Comparison of ENCODE assay signal across 14 cellular contexts in genomic region chr3:72728329-72728889, GRCh38.
A peak's percentile ranks its signal among the peaks of the same experiment; 100 is the strongest.
DNase-seq lines count a peak whose midpoint lies in the region; ATAC-seq and TF ChIP-seq lines count a peak whose summit lies in the region.
"Had no signal": no experiment of that assay in that cellular context is flagged by ENCODE, and none has a peak within 500 bp of the region (broad histone marks: within the 10 kb centered on the region; RNA-seq: fewer than 3 reads in every experiment).

No MANE protein-coding gene starts in this region.

- H4K20me1 ChIP-seq in PC-9 (ENCODE audit: insufficient read depth): no peaks in the 10 kb centered on the region
- H4K20me1 ChIP-seq: BLaER1 had no signal

- peak overlapping the region; percentile 60 for H3K27ac ChIP-seq in PC-9
- no peak overlapping the region for H3K27ac ChIP-seq in ascending aorta
- H3K27ac ChIP-seq: 22Rv1, BLaER1 had no signal

- H3K4me1 Mint-ChIP-seq in endothelial cell (ENCODE audit: unreplicated experiment) (peaks cover 28% of the 10 kb centered on the region), progenitor cell of endocrine pancreas (ENCODE audit: low read depth) (peaks cover 18% of the 10 kb centered on the region)
- H3K4me1 Mint-ChIP-seq: CD8-positive, alpha-beta memory T cell had no signal

- H3K9me2 ChIP-seq in PC-9 (ENCODE audit: insufficient read depth): no peaks in the 10 kb centered on the region

- no TSS peak for BruUV-seq in PC-9 (replicated peaks; lab: Mats Ljungman, UMichigan)

- H3F3A ChIP-seq in PC-9 (ENCODE audit: insufficient read depth, low read depth): peaks cover 22% of the 10 kb centered on the region

- POLR2A ChIA-PET in PC-9 (lab: Charles Lee; ENCODE audit: unreplicated experiment): interaction anchor here (0.5 to 0.7 kb wide), 3 partner anchors 16 to 94 kb away, joined by 4 read pairs; no protein-coding TSS in a partner anchor

- H3K9me3 ChIP-seq in PC-9 (ENCODE audit: insufficient read depth, low read depth) (no peaks in the 10 kb centered on the region), ascending aorta (peaks cover 8 to 10% of the 10 kb centered on the region in 2 donors)
- H3K9me3 ChIP-seq: HAP-1 had no signal

- peak; percentile 65 for DNase-seq in NCI-H2171 treated with DMSO at 0.1 percent for 48 hours (lab: John Stamatoyannopoulos, UW)
- no peak for DNase-seq in NCI-H2171 (lab: John Stamatoyannopoulos, UW)
- peak in 1 of 2 experiments; percentile 16 for DNase-seq in PC-9
- DNase-seq in endothelial cell (ENCODE audit: low spot score): no peak
- no peak for DNase-seq in progenitor cell of endocrine pancreas (ENCODE audit: low spot score, unreplicated experiment)
- DNase-seq in NCI-H1048 (lab: John Stamatoyannopoulos, UW): no peak
- no peak for DNase-seq in ascending aorta (ENCODE audit: low spot score in 2 of 2)
- DNase-seq: CD8-positive, alpha-beta memory T cell; GF-D8; HFFc6 had no signal

- no peak for ATAC-seq in HG03457 (IDR thresholded peaks at IDR 0.05; ENCODE audit: unreplicated experiment)

- peak overlapping the region; percentile 26; the same call in 1 of the 2 replicates for H3K4me3 ChIP-seq in PC-9
- H3K4me3 ChIP-seq in ascending aorta: no peak overlapping the region
- H3K4me3 ChIP-seq: BLaER1, HAP-1 had no signal

- H3K9me3 Mint-ChIP-seq in endothelial cell (ENCODE audit: unreplicated experiment): peaks cover 4% of the 10 kb centered on the region
- H3K9me3 Mint-ChIP-seq in progenitor cell of endocrine pancreas (ENCODE audit: low read depth): peaks cover 4% of the 10 kb centered on the region

- H3K79me2 ChIP-seq in PC-9 (ENCODE audit: low read depth): no peaks in the 10 kb centered on the region

- peak overlapping the region; percentile 67 for H3K27ac Mint-ChIP-seq in endothelial cell (ENCODE audit: unreplicated experiment)
- peak overlapping the region; percentile 64 for H3K27ac Mint-ChIP-seq in progenitor cell of endocrine pancreas
- H3K27ac Mint-ChIP-seq: CD8-positive, alpha-beta memory T cell; HFFc6 had no signal

- TF ChIP-seq CTCF in PC-9 (conservative IDR thresholded peaks at IDR 0.05) (no peak), endothelial cell (IDR thresholded peaks at IDR 0.05; ENCODE audit: unreplicated experiment) (no peak), progenitor cell of endocrine pancreas (IDR thresholded peaks at IDR 0.05; ENCODE audit: unreplicated experiment) (no peak), ascending aorta (IDR thresholded peaks at IDR 0.05) (no peak)

- H3K36me3 Mint-ChIP-seq in endothelial cell (ENCODE audit: low read depth, unreplicated experiment) (peaks cover 5% of the 10 kb centered on the region), progenitor cell of endocrine pancreas (ENCODE audit: insufficient read depth) (peaks cover 1% of the 10 kb centered on the region)

- H3K27me3 ChIP-seq in PC-9 (ENCODE audit: insufficient read depth, low read depth): no peaks in the 10 kb centered on the region
- H3K27me3 ChIP-seq in ascending aorta: no peaks in the 10 kb centered on the region
- H3K27me3 ChIP-seq: BLaER1 had no signal

- CTCF ChIA-PET in PC-9 (lab: Charles Lee): no interaction called here

- peak overlapping the region; percentile 80 for H3K4me2 ChIP-seq in PC-9
- H3K4me2 ChIP-seq: BLaER1 had no signal

- H3K4me1 ChIP-seq in PC-9 (replicated peaks; ENCODE audit: insufficient read depth) (peaks cover 39% of the 10 kb centered on the region), ascending aorta (no peaks in the 10 kb centered on the region)
- H3K4me1 ChIP-seq: BLaER1 had no signal

- intact Hi-C loops in PC-9 (cut with micrococcal nuclease; ENCODE audit: unreplicated experiment) (loop anchor here (2.0 kb wide), 1 partner anchor 390 kb away; no protein-coding TSS in a partner anchor), ascending aorta (cut with DNase I) (no loop called here)

- peaks cover 2% of the 10 kb centered on the region for H3K27me3 Mint-ChIP-seq in endothelial cell (ENCODE audit: unreplicated experiment)
- H3K27me3 Mint-ChIP-seq in progenitor cell of endocrine pancreas: peaks cover 8% of the 10 kb centered on the region
- H3K27me3 Mint-ChIP-seq: CD8-positive, alpha-beta memory T cell had no signal

- H3K36me3 ChIP-seq in PC-9 (ENCODE audit: low read depth) (no peaks in the 10 kb centered on the region), ascending aorta (no peaks in the 10 kb centered on the region)
- H3K36me3 ChIP-seq: BLaER1, HAP-1 had no signal

- H2AFZ ChIP-seq in PC-9: peak overlapping the region; percentile 66; the same call in 1 of the 2 replicates

- H3K4me3 Mint-ChIP-seq in endothelial cell (ENCODE audit: unreplicated experiment) (no peak overlapping the region), progenitor cell of endocrine pancreas (ENCODE audit: low read depth) (no peak overlapping the region)
- H3K4me3 Mint-ChIP-seq: CD8-positive, alpha-beta memory T cell; HFFc6 had no signal
